In the genomic region with DNA sequence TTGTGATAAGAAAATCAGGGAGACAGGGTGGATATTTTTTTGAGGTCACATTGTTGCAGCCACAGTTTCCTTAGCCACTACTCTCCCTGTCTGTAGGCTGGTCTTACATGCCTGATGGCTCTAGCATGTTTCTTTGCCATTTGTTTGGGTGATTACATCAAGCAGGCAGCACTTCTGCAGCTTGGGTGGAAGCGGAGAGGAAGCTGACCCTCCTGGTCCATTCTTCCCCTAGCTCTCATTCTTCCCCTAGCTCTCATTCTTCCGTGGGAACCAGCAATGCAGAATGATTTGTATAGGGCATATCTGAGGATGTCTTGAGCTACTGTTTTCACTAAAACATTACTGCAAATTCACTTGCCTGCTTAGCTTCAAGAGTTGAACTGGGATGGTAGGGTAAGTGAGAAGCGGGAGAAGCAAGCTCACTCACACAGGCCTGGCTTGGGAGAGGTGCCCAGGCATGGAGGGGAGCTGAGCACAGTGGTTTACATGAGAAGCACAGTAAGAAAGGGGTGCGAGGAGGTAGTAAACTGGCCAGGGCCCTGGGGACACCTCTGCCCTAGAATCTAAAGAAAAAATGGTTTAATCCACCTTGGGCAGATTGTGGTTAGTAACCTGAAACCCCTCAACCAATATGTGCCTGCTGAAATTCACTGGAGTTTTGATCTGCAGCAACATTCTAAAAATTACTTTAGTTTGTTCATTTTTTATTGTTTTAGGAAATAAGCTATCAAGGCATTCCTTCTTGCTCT, we compare ENCODE assay signal across 1 cellular context.
TF ChIP-seq lines count a peak whose summit lies in the region.

No MANE protein-coding gene starts in this region.

TF ChIP-seq in endothelial cell of umbilical vein, 7 proteins besides CTCF, POLR2A, EP300 and RAD21:
- TF ChIP-seq, protein P1, sequence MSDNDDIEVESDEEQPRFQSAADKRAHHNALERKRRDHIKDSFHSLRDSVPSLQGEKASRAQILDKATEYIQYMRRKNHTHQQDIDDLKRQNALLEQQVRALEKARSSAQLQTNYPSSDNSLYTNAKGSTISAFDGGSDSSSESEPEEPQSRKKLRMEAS (IDR thresholded peaks at IDR 0.05; ENCODE audit: insufficient read depth, insufficient read length) = no peak
- no peak for TF ChIP-seq MYC (IDR thresholded peaks at IDR 0.05; ENCODE audit: low read depth, low read length)
- no peak for TF ChIP-seq GATA2 (IDR thresholded peaks at IDR 0.05; ENCODE audit: insufficient read depth, insufficient read length, low read depth, low read length)
- no peak for TF ChIP-seq EZH2 (IDR thresholded peaks at IDR 0.05; ENCODE audit: borderline replicate concordance, low read depth, low read length, severe bottlenecking)
- TF ChIP-seq FOS (IDR thresholded peaks at IDR 0.05; ENCODE audit: borderline replicate concordance, insufficient read depth, low read length) = no peak
- TF ChIP-seq JUN (IDR thresholded peaks at IDR 0.05; ENCODE audit: borderline replicate concordance, insufficient read depth, insufficient read length, low read depth) = no peak
- no peak for TF ChIP-seq POLR2AphosphoS5 (IDR thresholded peaks at IDR 0.05; ENCODE audit: insufficient read depth, low read depth, low read length)
